In the genomic region with DNA sequence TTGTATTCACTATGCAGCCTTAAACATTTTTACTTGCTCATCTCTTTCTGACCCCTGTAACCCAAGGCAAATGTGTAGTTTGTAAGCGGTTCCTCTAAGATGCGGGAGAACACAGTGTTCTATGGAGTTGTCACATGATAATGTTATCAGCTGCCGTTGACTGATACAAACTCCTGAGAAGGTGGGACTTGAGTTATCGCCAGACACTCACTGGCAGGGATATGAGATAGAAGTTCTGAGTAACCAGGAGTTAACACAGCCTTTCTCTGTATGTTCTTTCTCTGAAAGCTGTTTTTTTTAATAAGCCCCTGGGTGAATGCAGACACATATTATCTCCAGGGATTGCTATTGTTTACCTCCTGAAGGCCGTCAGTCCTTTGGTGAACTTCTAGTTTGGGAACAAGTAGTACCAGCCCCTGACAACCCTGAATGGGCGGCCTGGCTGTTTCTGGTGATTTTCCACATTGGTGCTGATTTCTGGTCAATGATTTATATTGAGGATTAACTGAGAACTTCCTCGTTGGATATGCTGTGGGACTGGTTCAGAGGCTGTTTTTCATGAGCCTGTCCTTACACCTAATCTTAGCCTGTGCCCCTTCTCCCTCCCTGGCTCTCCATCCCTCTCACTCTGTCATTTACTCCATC, we compare ENCODE assay signal across 12 cellular contexts.
DNase-seq lines count a peak whose midpoint lies in the region; ATAC-seq and TF ChIP-seq lines count a peak whose summit lies in the region.
"Had no signal": no experiment of that assay in that cellular context is flagged by ENCODE, and none has a peak within 500 bp of the region (broad histone marks: within the 10 kb centered on the region; RNA-seq: fewer than 3 reads in every experiment).

No MANE protein-coding gene starts in this region.

- DNase-seq in DMS53 (lab: John Stamatoyannopoulos, UW) (peak; percentile 47), DMS53 treated with DMSO at 0.1 percent for 48 hours (lab: John Stamatoyannopoulos, UW; ENCODE audit: unreplicated experiment) (no peak), mucosa of gallbladder (ENCODE audit: low spot score) (peak; percentile 76), upper lobe of right lung (no peak), middle frontal gyrus (ENCODE audit: extremely low spot score, low spot score) (no peak)
- no peak for DNase-seq in stimulated activated CD4-positive, alpha-beta T cell treated with anti-CD3 and anti-CD28 coated beads, Interleukin-15, amount 100 ng/mL, for 24 hours
- DNase-seq in activated CD4-positive, alpha-beta memory T cell treated with anti-CD3 and anti-CD28 coated beads, Interleukin-2, amount 10 ng/mL, durations not matched to agents 7 days and 5 days: no peak
- DNase-seq: activated T-cell treated with anti-CD3 and anti-CD28 coated beads, Interleukin-2, amount 50 U/mL, for 4 hours; NCI-H69; SIG-M5; spleen had no signal

- H3K27me3 Mint-ChIP-seq in activated CD4-positive, alpha-beta memory T cell treated with anti-CD3 and anti-CD28 coated beads, Interleukin-2, amount 10 ng/mL, durations not matched to agents 7 days and 5 days: peaks cover 13% of the 10 kb centered on the region

- no peaks in the 10 kb centered on the region for H3K36me3 Mint-ChIP-seq in activated CD4-positive, alpha-beta memory T cell treated with anti-CD3 and anti-CD28 coated beads, Interleukin-2, amount 10 ng/mL, durations not matched to agents 7 days and 5 days (ENCODE audit: low read depth)

- H3K27ac Mint-ChIP-seq in activated CD4-positive, alpha-beta memory T cell treated with anti-CD3 and anti-CD28 coated beads, Interleukin-2, amount 10 ng/mL, durations not matched to agents 7 days and 5 days: no peak overlapping the region

- H3K4me1 Mint-ChIP-seq in activated CD4-positive, alpha-beta memory T cell treated with anti-CD3 and anti-CD28 coated beads, Interleukin-2, amount 10 ng/mL, durations not matched to agents 7 days and 5 days: peaks cover 16% of the 10 kb centered on the region

- intact Hi-C loops in upper lobe of right lung (cut with DNase I): no loop called here

- no peaks in the 10 kb centered on the region for H3K36me3 ChIP-seq in gastroesophageal sphincter
- no peaks in the 10 kb centered on the region for H3K36me3 ChIP-seq in upper lobe of right lung
- H3K36me3 ChIP-seq: spleen had no signal

- no peaks in the 10 kb centered on the region for H3K27me3 ChIP-seq in gastroesophageal sphincter
- H3K27me3 ChIP-seq in upper lobe of right lung: no peaks in the 10 kb centered on the region
- H3K27me3 ChIP-seq: spleen had no signal

- CTCF ChIA-PET in activated CD4-positive, alpha-beta memory T cell treated with anti-CD3 and anti-CD28 coated beads, Interleukin-2, amount 10 ng/mL, durations not matched to agents 7 days and 5 days (lab: Charles Lee): interaction anchor here (0.6 kb wide), 1 partner anchor 782 kb away, joined by 3 read pairs; no protein-coding TSS in a partner anchor

- ATAC-seq in gastroesophageal sphincter: peak; percentile 61
- ATAC-seq in upper lobe of right lung: peak; percentile 67
- ATAC-seq: activated T-cell treated with anti-CD3 and anti-CD28 coated beads, Interleukin-2, amount 50 U/mL, for 4 hours had no signal

- no peak overlapping the region for H3K4me3 Mint-ChIP-seq in activated CD4-positive, alpha-beta memory T cell treated with anti-CD3 and anti-CD28 coated beads, Interleukin-2, amount 10 ng/mL, durations not matched to agents 7 days and 5 days
- H3K4me3 Mint-ChIP-seq: activated T-cell treated with anti-CD3 and anti-CD28 coated beads, Interleukin-2, amount 50 U/mL, for 4 hours had no signal

- H3K9me3 ChIP-seq in gastroesophageal sphincter: no peaks in the 10 kb centered on the region
- no peaks in the 10 kb centered on the region for H3K9me3 ChIP-seq in upper lobe of right lung
- H3K9me3 ChIP-seq: spleen had no signal

- TF ChIP-seq CTCF in gastroesophageal sphincter (IDR thresholded peaks at IDR 0.05) (no peak), upper lobe of right lung (IDR thresholded peaks at IDR 0.05) (no peak)

- WGBS in gastroesophageal sphincter (ENCODE audit: low coverage in 1 of 2), 2 donors: 46 to 65% methylated on average over 6 to 7 of the region's 7 CpGs

- H3K4me1 ChIP-seq in gastroesophageal sphincter (peaks cover 0 to 38% (median 4%) of the 10 kb centered on the region in 3 donors), upper lobe of right lung (peaks cover 5% of the 10 kb centered on the region)
- H3K4me1 ChIP-seq: spleen had no signal

- no peak for TF ChIP-seq POLR2A in gastroesophageal sphincter (IDR thresholded peaks at IDR 0.05)

- peak; percentile 1 for TF ChIP-seq EP300 in gastroesophageal sphincter (IDR thresholded peaks at IDR 0.05)

- POLR2A ChIA-PET in activated CD4-positive, alpha-beta memory T cell treated with anti-CD3 and anti-CD28 coated beads, Interleukin-2, amount 10 ng/mL, durations not matched to agents 7 days and 5 days (lab: Charles Lee): no interaction called here

- peak overlapping the region in 2 of 4 donors; percentile 3 to 28 for H3K27ac ChIP-seq in gastroesophageal sphincter
- no peak overlapping the region for H3K27ac ChIP-seq in upper lobe of right lung
- H3K27ac ChIP-seq: spleen had no signal

- no peak overlapping the region for H3K4me3 ChIP-seq in gastroesophageal sphincter
- H3K4me3 ChIP-seq in upper lobe of right lung: no peak overlapping the region
- H3K4me3 ChIP-seq: spleen had no signal

- H3K9me3 Mint-ChIP-seq in activated CD4-positive, alpha-beta memory T cell treated with anti-CD3 and anti-CD28 coated beads, Interleukin-2, amount 10 ng/mL, durations not matched to agents 7 days and 5 days: no peaks in the 10 kb centered on the region
- H3K9me3 Mint-ChIP-seq: activated T-cell treated with anti-CD3 and anti-CD28 coated beads, Interleukin-2, amount 50 U/mL, for 4 hours had no signal

Comparison
In these comparisons a context has a peak if more than half of its experiments do, and no peak if none do; other contexts are left out.
1. DNase-seq: peak in DMS53 (single experiment) and mucosa of gallbladder (single experiment); none in DMS53 treated with DMSO at 0.1 percent for 48 hours (single experiment), upper lobe of right lung (single experiment), middle frontal gyrus (single experiment), stimulated activated CD4-positive, alpha-beta T cell treated with anti-CD3 and anti-CD28 coated beads, Interleukin-15, amount 100 ng/mL, for 24 hours (single experiment) and activated CD4-positive, alpha-beta memory T cell treated with anti-CD3 and anti-CD28 coated beads, Interleukin-2, amount 10 ng/mL, durations not matched to agents 7 days and 5 days (single experiment).